2 cellular contexts compared by ENCODE assay signal in the genomic region with DNA sequence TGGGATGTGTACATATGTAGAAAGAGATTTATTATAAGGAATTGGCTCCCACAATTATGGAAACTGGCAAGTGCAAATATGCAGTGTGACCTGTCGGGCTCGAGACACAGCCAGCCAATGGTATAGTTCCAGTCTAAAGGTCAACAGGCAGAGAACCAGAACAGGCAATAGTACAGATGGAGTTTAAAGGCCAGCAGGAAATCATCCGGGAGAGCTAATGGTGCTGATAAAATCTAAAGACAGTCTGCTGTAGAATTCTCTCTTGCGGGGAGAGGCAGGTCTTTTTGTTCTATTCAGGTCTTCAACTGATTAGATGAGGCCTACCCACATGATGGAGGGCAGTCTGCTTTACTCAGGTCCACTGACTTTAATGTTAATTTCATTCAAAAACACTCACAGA.
A peak's percentile ranks its signal among the peaks of the same experiment; 100 is the strongest.
TF ChIP-seq lines count a peak whose summit lies in the region.

No MANE protein-coding gene starts in this region.

TF ChIP-seq in K562, 482 proteins besides CTCF, POLR2A, EP300 and RAD21:
- TF ChIP-seq, protein P1, sequence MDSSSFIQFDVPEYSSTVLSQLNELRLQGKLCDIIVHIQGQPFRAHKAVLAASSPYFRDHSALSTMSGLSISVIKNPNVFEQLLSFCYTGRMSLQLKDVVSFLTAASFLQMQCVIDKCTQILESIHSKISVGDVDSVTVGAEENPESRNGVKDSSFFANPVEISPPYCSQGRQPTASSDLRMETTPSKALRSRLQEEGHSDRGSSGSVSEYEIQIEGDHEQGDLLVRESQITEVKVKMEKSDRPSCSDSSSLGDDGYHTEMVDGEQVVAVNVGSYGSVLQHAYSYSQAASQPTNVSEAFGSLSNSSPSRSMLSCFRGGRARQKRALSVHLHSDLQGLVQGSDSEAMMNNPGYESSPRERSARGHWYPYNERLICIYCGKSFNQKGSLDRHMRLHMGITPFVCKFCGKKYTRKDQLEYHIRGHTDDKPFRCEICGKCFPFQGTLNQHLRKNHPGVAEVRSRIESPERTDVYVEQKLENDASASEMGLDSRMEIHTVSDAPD (CRISPR knock-in tag; IDR thresholded peaks at IDR 0.05), result no peak
- peak; percentile 80 for TF ChIP-seq ZNF134 (CRISPR knock-in tag; conservative IDR thresholded peaks at IDR 0.05)
- no peak for TF ChIP-seq HIVEP1 (CRISPR knock-in tag; IDR thresholded peaks at IDR 0.05)
- TF ChIP-seq MEF2A (IDR thresholded peaks at IDR 0.05; ENCODE audit: control insufficient read depth, low read depth, low read length), result no peak
- TF ChIP-seq, protein P2, sequence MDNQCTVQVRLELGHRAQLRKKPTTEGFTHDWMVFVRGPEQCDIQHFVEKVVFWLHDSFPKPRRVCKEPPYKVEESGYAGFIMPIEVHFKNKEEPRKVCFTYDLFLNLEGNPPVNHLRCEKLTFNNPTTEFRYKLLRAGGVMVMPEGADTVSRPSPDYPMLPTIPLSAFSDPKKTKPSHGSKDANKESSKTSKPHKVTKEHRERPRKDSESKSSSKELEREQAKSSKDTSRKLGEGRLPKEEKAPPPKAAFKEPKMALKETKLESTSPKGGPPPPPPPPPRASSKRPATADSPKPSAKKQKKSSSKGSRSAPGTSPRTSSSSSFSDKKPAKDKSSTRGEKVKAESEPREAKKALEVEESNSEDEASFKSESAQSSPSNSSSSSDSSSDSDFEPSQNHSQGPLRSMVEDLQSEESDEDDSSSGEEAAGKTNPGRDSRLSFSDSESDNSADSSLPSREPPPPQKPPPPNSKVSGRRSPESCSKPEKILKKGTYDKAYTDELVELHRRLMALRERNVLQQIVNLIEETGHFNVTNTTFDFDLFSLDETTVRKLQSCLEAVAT (IDR thresholded peaks at IDR 0.05), result no peak
- no peak for TF ChIP-seq RBBP5 (IDR thresholded peaks at IDR 0.05; ENCODE audit: borderline replicate concordance, insufficient read depth, low read length, poor library complexity, severe bottlenecking)

TF ChIP-seq in HepG2, 621 proteins besides CTCF, POLR2A, EP300 and RAD21:
- TF ChIP-seq, protein P3, sequence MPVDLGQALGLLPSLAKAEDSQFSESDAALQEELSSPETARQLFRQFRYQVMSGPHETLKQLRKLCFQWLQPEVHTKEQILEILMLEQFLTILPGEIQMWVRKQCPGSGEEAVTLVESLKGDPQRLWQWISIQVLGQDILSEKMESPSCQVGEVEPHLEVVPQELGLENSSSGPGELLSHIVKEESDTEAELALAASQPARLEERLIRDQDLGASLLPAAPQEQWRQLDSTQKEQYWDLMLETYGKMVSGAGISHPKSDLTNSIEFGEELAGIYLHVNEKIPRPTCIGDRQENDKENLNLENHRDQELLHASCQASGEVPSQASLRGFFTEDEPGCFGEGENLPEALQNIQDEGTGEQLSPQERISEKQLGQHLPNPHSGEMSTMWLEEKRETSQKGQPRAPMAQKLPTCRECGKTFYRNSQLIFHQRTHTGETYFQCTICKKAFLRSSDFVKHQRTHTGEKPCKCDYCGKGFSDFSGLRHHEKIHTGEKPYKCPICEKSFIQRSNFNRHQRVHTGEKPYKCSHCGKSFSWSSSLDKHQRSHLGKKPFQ (CRISPR knock-in tag; IDR thresholded peaks at IDR 0.05; ENCODE audit: insufficient replicate concordance), result no peak
- TF ChIP-seq, protein P4, sequence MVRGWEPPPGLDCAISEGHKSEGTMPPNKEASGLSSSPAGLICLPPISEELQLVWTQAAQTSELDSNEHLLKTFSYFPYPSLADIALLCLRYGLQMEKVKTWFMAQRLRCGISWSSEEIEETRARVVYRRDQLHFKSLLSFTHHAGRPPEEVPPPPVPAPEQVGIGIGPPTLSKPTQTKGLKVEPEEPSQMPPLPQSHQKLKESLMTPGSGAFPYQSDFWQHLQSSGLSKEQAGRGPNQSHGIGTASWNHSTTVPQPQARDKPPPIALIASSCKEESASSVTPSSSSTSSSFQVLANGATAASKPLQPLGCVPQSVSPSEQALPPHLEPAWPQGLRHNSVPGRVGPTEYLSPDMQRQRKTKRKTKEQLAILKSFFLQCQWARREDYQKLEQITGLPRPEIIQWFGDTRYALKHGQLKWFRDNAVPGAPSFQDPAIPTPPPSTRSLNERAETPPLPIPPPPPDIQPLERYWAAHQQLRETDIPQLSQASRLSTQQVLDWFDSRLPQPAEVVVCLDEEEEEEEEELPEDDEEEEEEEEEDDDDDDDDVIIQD (CRISPR knock-in tag; IDR thresholded peaks at IDR 0.05; ENCODE audit: low read depth), result no peak
- TF ChIP-seq ZNF850 (CRISPR knock-in tag; conservative IDR thresholded peaks at IDR 0.05) (no peak), GPN1 (CRISPR knock-in tag; IDR thresholded peaks at IDR 0.05; ENCODE audit: borderline replicate concordance) (no peak), ZNF570 (CRISPR knock-in tag; IDR thresholded peaks at IDR 0.05; ENCODE audit: borderline replicate concordance) (no peak), FOXJ3 (CRISPR knock-in tag; IDR thresholded peaks at IDR 0.05; ENCODE audit: borderline replicate concordance) (no peak), HNF4G (IDR thresholded peaks at IDR 0.05; ENCODE audit: borderline replicate concordance, low read depth, low read length) (peak; percentile 33; the same call in 1 of the 2 replicates), HNF4G (CRISPR knock-in tag; IDR thresholded peaks at IDR 0.05; ENCODE audit: borderline replicate concordance, low read depth) (peak; percentile 30; the same call in 1 of the 2 replicates), SP140L (CRISPR knock-in tag; IDR thresholded peaks at IDR 0.05; ENCODE audit: borderline replicate concordance) (no peak), ZNF766 (CRISPR knock-in tag; IDR thresholded peaks at IDR 0.05; ENCODE audit: borderline replicate concordance) (no peak), HNF4A (CRISPR knock-in tag; IDR thresholded peaks at IDR 0.05) (peak; percentile 70), HIVEP1 (CRISPR knock-in tag; IDR thresholded peaks at IDR 0.05) (no peak), KAT7 (CRISPR knock-in tag; IDR thresholded peaks at IDR 0.05; ENCODE audit: borderline replicate concordance) (no peak), TCF7L2 (IDR thresholded peaks at IDR 0.05; ENCODE audit: low read depth, low read length) (no peak), ZNF577 (CRISPR knock-in tag; IDR thresholded peaks at IDR 0.05; ENCODE audit: borderline replicate concordance, low read depth) (no peak), ZMYM4 (CRISPR knock-in tag; IDR thresholded peaks at IDR 0.05) (peak; percentile 68), ZNF562 (CRISPR knock-in tag; IDR thresholded peaks at IDR 0.05; ENCODE audit: borderline replicate concordance) (no peak), ZBTB1 (CRISPR knock-in tag; IDR thresholded peaks at IDR 0.05; ENCODE audit: borderline replicate concordance) (no peak), ZNF644 (CRISPR knock-in tag; IDR thresholded peaks at IDR 0.05; ENCODE audit: low read depth) (peak; percentile 67; the same call in 1 of the 2 replicates), ZNF614 (CRISPR knock-in tag; IDR thresholded peaks at IDR 0.05; ENCODE audit: borderline replicate concordance) (no peak)
- TF ChIP-seq, protein P5, sequence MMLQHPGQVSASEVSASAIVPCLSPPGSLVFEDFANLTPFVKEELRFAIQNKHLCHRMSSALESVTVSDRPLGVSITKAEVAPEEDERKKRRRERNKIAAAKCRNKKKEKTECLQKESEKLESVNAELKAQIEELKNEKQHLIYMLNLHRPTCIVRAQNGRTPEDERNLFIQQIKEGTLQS (CRISPR knock-in tag; IDR thresholded peaks at IDR 0.05), result no peak
- TF ChIP-seq, protein P6, sequence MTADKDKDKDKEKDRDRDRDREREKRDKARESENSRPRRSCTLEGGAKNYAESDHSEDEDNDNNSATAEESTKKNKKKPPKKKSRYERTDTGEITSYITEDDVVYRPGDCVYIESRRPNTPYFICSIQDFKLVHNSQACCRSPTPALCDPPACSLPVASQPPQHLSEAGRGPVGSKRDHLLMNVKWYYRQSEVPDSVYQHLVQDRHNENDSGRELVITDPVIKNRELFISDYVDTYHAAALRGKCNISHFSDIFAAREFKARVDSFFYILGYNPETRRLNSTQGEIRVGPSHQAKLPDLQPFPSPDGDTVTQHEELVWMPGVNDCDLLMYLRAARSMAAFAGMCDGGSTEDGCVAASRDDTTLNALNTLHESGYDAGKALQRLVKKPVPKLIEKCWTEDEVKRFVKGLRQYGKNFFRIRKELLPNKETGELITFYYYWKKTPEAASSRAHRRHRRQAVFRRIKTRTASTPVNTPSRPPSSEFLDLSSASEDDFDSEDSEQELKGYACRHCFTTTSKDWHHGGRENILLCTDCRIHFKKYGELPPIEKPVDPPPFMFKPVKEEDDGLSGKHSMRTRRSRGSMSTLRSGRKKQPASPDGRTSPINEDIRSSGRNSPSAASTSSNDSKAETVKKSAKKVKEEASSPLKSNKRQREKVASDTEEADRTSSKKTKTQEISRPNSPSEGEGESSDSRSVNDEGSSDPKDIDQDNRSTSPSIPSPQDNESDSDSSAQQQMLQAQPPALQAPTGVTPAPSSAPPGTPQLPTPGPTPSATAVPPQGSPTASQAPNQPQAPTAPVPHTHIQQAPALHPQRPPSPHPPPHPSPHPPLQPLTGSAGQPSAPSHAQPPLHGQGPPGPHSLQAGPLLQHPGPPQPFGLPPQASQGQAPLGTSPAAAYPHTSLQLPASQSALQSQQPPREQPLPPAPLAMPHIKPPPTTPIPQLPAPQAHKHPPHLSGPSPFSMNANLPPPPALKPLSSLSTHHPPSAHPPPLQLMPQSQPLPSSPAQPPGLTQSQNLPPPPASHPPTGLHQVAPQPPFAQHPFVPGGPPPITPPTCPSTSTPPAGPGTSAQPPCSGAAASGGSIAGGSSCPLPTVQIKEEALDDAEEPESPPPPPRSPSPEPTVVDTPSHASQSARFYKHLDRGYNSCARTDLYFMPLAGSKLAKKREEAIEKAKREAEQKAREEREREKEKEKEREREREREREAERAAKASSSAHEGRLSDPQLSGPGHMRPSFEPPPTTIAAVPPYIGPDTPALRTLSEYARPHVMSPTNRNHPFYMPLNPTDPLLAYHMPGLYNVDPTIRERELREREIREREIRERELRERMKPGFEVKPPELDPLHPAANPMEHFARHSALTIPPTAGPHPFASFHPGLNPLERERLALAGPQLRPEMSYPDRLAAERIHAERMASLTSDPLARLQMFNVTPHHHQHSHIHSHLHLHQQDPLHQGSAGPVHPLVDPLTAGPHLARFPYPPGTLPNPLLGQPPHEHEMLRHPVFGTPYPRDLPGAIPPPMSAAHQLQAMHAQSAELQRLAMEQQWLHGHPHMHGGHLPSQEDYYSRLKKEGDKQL (CRISPR knock-in tag; IDR thresholded peaks at IDR 0.05; ENCODE audit: low read depth), result no peak
- TF ChIP-seq, protein P7, sequence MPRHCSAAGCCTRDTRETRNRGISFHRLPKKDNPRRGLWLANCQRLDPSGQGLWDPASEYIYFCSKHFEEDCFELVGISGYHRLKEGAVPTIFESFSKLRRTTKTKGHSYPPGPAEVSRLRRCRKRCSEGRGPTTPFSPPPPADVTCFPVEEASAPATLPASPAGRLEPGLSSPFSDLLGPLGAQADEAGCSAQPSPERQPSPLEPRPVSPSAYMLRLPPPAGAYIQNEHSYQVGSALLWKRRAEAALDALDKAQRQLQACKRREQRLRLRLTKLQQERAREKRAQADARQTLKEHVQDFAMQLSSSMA (CRISPR knock-in tag; IDR thresholded peaks at IDR 0.05), result no peak
- TF ChIP-seq, protein P8, sequence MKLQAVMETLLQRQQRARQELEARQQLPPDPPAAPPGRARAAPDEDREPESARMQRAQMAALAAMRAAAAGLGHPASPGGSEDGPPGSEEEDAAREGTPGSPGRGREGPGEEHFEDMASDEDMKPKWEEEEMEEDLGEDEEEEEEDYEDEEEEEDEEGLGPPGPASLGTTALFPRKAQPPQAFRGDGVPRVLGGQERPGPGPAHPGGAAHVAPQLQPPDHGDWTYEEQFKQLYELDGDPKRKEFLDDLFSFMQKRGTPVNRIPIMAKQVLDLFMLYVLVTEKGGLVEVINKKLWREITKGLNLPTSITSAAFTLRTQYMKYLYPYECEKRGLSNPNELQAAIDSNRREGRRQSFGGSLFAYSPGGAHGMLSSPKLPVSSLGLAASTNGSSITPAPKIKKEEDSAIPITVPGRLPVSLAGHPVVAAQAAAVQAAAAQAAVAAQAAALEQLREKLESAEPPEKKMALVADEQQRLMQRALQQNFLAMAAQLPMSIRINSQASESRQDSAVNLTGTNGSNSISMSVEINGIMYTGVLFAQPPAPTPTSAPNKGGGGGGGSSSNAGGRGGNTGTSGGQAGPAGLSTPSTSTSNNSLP (IDR thresholded peaks at IDR 0.05; ENCODE audit: low read depth, low read length), result 0 out of 2 replicates have a peak, but pooled peaks have one; percentile 12
- TF ChIP-seq, protein P9, sequence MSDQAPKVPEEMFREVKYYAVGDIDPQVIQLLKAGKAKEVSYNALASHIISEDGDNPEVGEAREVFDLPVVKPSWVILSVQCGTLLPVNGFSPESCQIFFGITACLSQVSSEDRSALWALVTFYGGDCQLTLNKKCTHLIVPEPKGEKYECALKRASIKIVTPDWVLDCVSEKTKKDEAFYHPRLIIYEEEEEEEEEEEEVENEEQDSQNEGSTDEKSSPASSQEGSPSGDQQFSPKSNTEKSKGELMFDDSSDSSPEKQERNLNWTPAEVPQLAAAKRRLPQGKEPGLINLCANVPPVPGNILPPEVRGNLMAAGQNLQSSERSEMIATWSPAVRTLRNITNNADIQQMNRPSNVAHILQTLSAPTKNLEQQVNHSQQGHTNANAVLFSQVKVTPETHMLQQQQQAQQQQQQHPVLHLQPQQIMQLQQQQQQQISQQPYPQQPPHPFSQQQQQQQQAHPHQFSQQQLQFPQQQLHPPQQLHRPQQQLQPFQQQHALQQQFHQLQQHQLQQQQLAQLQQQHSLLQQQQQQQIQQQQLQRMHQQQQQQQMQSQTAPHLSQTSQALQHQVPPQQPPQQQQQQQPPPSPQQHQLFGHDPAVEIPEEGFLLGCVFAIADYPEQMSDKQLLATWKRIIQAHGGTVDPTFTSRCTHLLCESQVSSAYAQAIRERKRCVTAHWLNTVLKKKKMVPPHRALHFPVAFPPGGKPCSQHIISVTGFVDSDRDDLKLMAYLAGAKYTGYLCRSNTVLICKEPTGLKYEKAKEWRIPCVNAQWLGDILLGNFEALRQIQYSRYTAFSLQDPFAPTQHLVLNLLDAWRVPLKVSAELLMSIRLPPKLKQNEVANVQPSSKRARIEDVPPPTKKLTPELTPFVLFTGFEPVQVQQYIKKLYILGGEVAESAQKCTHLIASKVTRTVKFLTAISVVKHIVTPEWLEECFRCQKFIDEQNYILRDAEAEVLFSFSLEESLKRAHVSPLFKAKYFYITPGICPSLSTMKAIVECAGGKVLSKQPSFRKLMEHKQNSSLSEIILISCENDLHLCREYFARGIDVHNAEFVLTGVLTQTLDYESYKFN (CRISPR knock-in tag; conservative IDR thresholded peaks at IDR 0.05), result peak; percentile 26; the same call in 1 of the 2 replicates
- TF ChIP-seq, protein P10, sequence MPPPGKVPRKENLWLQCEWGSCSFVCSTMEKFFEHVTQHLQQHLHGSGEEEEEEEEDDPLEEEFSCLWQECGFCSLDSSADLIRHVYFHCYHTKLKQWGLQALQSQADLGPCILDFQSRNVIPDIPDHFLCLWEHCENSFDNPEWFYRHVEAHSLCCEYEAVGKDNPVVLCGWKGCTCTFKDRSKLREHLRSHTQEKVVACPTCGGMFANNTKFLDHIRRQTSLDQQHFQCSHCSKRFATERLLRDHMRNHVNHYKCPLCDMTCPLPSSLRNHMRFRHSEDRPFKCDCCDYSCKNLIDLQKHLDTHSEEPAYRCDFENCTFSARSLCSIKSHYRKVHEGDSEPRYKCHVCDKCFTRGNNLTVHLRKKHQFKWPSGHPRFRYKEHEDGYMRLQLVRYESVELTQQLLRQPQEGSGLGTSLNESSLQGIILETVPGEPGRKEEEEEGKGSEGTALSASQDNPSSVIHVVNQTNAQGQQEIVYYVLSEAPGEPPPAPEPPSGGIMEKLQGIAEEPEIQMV (CRISPR knock-in tag; IDR thresholded peaks at IDR 0.05; ENCODE audit: low read depth), result no peak
